23 cellular contexts compared by ENCODE assay signal in genomic region chr11:1161410-1162152, GRCh38. TPM values are rescaled to one million over a fixed set of nuclear protein-coding genes. Genes with fewer than 3 reads are reported as not detected.
DNase-seq lines count a peak whose midpoint lies in the region; ATAC-seq and TF ChIP-seq lines count a peak whose summit lies in the region.
"Had no signal": no experiment of that assay in that cellular context is flagged by ENCODE, and none has a peak within 500 bp of the region (broad histone marks: within the 10 kb centered on the region; RNA-seq: fewer than 3 reads in every experiment).

No MANE protein-coding gene starts in this region.

- intact Hi-C loops in posterior vena cava (cut with DNase I): no loop called here

- DNase-seq in AG20443 (ENCODE audit: low spot score) (peak; percentile 9), D341Med (ENCODE audit: low spot score) (peak; percentile 17), coronary artery (ENCODE audit: low spot score) (peak; percentile 65), posterior vena cava (ENCODE audit: low spot score) (peak; percentile 80)
- DNase-seq: activated T-cell treated with anti-CD3 and anti-CD28 coated beads, Interleukin-2, amount 50 U/mL, for 24 hours; NCI-H1105; NCI-H1930; NCI-H526 treated with DMSO at 0.1 percent for 48 hours; SJCRH30; stimulated activated CD4-positive, alpha-beta T cell treated with anti-CD3 and anti-CD28 coated beads, Interleukin-2, amount 100 ng/mL, for 48 hours had no signal

- no peak for TF ChIP-seq CTCF in coronary artery (IDR thresholded peaks at IDR 0.05)

- H3K4me3 ChIP-seq in coronary artery: no peak overlapping the region
- H3K4me3 ChIP-seq: body of pancreas, pancreas, SJCRH30 had no signal

- ATAC-seq in GM19455 (IDR thresholded peaks at IDR 0.05; ENCODE audit: unreplicated experiment) (no peak), GM21619 (IDR thresholded peaks at IDR 0.05; ENCODE audit: unreplicated experiment) (no peak), GM21737 (IDR thresholded peaks at IDR 0.05; ENCODE audit: unreplicated experiment) (no peak)
- ATAC-seq: body of pancreas, pancreas had no signal

- no peak overlapping the region for H3K27ac ChIP-seq in coronary artery
- H3K27ac ChIP-seq: body of pancreas, pancreas, SJCRH30 had no signal

RNA-seq across cellular contexts. Expression of gene MUC5AC, which starts 3.8 kb away (rescaled TPM):
- total RNA-seq in posterior vena cava: not detected
- total RNA-seq: glomerular endothelial cell; H7; kidney epithelial cell; lung microvascular endothelial cell; M059J; SJCRH30; subcutaneous adipose tissue; T-helper 1 cell treated with Interleukin-12 subunit alpha and Interleukin-12 subunit beta and Interleukin-4 antibody, amounts not matched to agents 30 ng/mL and 1 ng/mL, for 36 hours; urinary bladder had no signal

Comparison
In these comparisons a context has a peak if more than half of its experiments do, and no peak if none do; other contexts are left out.
1. DNase-seq: peak in every context shown above with its lines; median percentile 80 in posterior vena cava; 65 in coronary artery; 17 in D341Med; 9 in AG20443.